Comparison of ENCODE assay signal across 16 cellular contexts in the genomic region with DNA sequence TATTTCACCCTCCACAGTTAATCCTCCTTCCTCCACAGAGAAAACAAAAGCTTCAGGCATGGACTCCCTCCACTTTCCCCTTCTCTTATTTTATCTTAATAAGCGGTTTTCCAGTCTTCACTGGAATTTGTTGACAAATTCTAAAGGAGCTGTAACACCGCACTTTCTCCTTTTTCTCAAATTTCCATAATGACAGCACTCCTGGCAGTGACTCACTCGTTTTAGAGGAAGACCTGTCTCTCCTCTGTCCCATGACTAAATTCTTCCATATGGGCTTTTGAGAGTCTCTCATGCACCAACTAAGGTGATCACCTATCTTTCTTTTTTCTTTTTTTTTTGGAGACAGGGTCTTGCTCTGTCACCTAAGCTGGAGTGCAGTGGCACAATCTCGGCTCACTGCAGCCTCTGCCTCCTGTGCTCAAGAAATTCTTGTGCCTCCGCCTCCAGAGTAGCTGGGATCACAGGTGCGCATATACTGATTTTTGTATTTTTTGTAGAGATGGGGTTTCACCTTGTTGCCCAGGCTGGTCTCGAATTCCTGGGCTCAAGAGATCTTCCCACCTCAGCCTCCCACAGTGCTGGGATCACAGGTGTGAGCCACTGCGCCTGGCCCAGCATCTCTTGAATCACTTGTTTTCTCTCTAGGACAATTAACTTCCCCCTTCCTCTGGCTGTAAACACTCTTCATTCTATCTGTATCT. TPM values are rescaled to one million over a fixed set of nuclear protein-coding genes. Genes with fewer than 3 reads are reported as not detected.
DNase-seq lines count a peak whose midpoint lies in the region; ATAC-seq, FAIRE-seq and TF ChIP-seq lines count a peak whose summit lies in the region.
"Had no signal": no experiment of that assay in that cellular context is flagged by ENCODE, and none has a peak within 500 bp of the region (broad histone marks: within the 10 kb centered on the region; RNA-seq: fewer than 3 reads in every experiment).

No MANE protein-coding gene starts in this region.

- DNase-seq in activated T-cell treated with anti-CD3 and anti-CD28 coated beads, Interleukin-2, amount 50 U/mL, for 72 hours = no peak
- DNase-seq in activated T-cell treated with anti-CD3 and anti-CD28 coated beads, Interleukin-2, amount 50 U/mL, for 48 hours = no peak
- DNase-seq in Panc1 (ENCODE audit: low read depth, low spot score) (no peak), H1 (ENCODE audit: low read depth in 1 of 2, low spot score in 2 of 2) (peak in 1 of 2 experiments; percentile 41), superior temporal gyrus (ENCODE audit: extremely low spot score) (no peak), D341Med (ENCODE audit: low spot score) (no peak), NCI-H1436 treated with DMSO at 0.1 percent for 48 hours (lab: John Stamatoyannopoulos, UW) (no peak)
- DNase-seq in stimulated activated naive CD8-positive, alpha-beta T cell treated with anti-CD3 and anti-CD28 coated beads, Interleukin-15, Interleukin-2, amounts not matched to agents 100 U/mL and 50 U/mL, for 24 hours = no peak
- DNase-seq: DND-41, NCI-H1417 treated with DMSO at 0.1 percent for 48 hours had no signal

- peaks cover 3% of the 10 kb centered on the region; the same call in 1 of the 2 replicates for H3K23me2 ChIP-seq in H1 (ENCODE audit: low read depth, low read length)

- H3K27me3 ChIP-seq in Panc1 (ENCODE audit: control insufficient read depth, insufficient read depth, low read length) (no peaks in the 10 kb centered on the region), H1 (replicated peaks in 1 of 4; ENCODE audit: control insufficient read depth in 3 of 4, extremely low read depth in 1 of 4, insufficient read depth in 3 of 4, low read length in 3 of 4) (peaks cover 0 to 2% (median under 1%) of the 10 kb centered on the region in 4 experiments; a peak in 1 of 7 replicates)

- no peaks in the 10 kb centered on the region for H3K9me3 Mint-ChIP-seq in activated T-cell treated with anti-CD3 and anti-CD28 coated beads, Interleukin-2, amount 50 U/mL, for 72 hours

- no peak for TF ChIP-seq RAD21 in H1 (IDR thresholded peaks at IDR 0.05 in 1 of 2, conservative IDR thresholded peaks at IDR 0.05 in 1 of 2; ENCODE audit: low read depth in 2 of 2, low read length in 2 of 2)

- H3K4me1 ChIP-seq in Panc1 (ENCODE audit: control insufficient read depth, insufficient read depth, low read length) = peaks cover 18% of the 10 kb centered on the region
- H3K4me1 ChIP-seq in H1 (replicated peaks in 1 of 4; ENCODE audit: control insufficient read depth in 3 of 4, insufficient read depth in 4 of 4, low read length in 3 of 4) = peaks cover 0 to 8% (median 3%) of the 10 kb centered on the region in 4 experiments; a peak in 4 of 7 replicates
- H3K4me1 ChIP-seq: prostate gland had no signal

- no peak overlapping the region for H2BK15ac ChIP-seq in H1 (ENCODE audit: low read length)

- no peak overlapping the region for H2AFZ ChIP-seq in H1 (ENCODE audit: low read length)

- no peak overlapping the region for H2AK5ac ChIP-seq in H1 (ENCODE audit: low read depth, low read length)

- peak overlapping the region; percentile 52 to 60 for H3K4me3 Mint-ChIP-seq in activated T-cell treated with anti-CD3 and anti-CD28 coated beads, Interleukin-2, amount 50 U/mL, for 72 hours

- H4K5ac ChIP-seq in H1 (ENCODE audit: insufficient read length, low read depth, low read length) = no peak overlapping the region

- no TSS peak for BruUV-seq in Panc1 (replicated peaks; lab: Mats Ljungman, UMichigan)

- in situ Hi-C loops in Panc1 (cut with HindIII; ENCODE audit: low pct_unique_long_range_greater_than_20kb, low sequenced_read_pairs) = no loop called here

- H3K79me1 ChIP-seq in H1 (ENCODE audit: low read depth, low read length) = no peaks in the 10 kb centered on the region

- no peak overlapping the region for H3K18ac ChIP-seq in H1 (ENCODE audit: extremely low read depth, low read length)

- no peaks in the 10 kb centered on the region for H3K9me3 ChIP-seq in Panc1 (ENCODE audit: control insufficient read depth, insufficient read depth, low read depth, low read length)
- H3K9me3 ChIP-seq in H1 (ENCODE audit: insufficient read depth in 2 of 2, low read depth in 1 of 2, low read length in 1 of 2) = no peaks in the 10 kb centered on the region
- H3K9me3 ChIP-seq: prostate gland had no signal

- peak overlapping the region; percentile 61; the same call in 1 of the 2 replicates for H2BK20ac ChIP-seq in H1 (ENCODE audit: low read length)

- no peak overlapping the region for H3K14ac ChIP-seq in H1 (ENCODE audit: insufficient read length)

- 0 out of 4 replicates have a peak overlapping the region, but pooled peaks of 1 of the 2 experiments have one; percentile 3 for H3K4me2 ChIP-seq in H1 (ENCODE audit: insufficient read depth in 1 of 2, low read depth in 2 of 2, low read length in 2 of 2)

- no peak overlapping the region for H3K4ac ChIP-seq in H1 (replicated peaks; ENCODE audit: insufficient read length, low read depth, low read length)

- H3K36me3 ChIP-seq in Panc1 (ENCODE audit: control insufficient read depth, insufficient read depth, low read length) = no peaks in the 10 kb centered on the region
- H3K36me3 ChIP-seq in H1 (ENCODE audit: control insufficient read depth in 2 of 4, insufficient read depth in 4 of 4, low read length in 3 of 4) = no peaks in the 10 kb centered on the region
- H3K36me3 ChIP-seq: prostate gland had no signal

- no peak overlapping the region for H3K56ac ChIP-seq in H1 (replicated peaks; ENCODE audit: insufficient read length, low read depth, low read length)

- POLR2A ChIA-PET in Panc1 (lab: Charles Lee) (interaction anchor here (0.6 kb wide), 1 partner anchor 52 kb away, joined by 3 read pairs; no protein-coding TSS in a partner anchor), H1 (lab: Charles Lee; ENCODE audit: partially characterized antibody) (interaction anchor here (0.9 to 1.8 kb wide), 6 partner anchors 11 to 186 kb away, joined by 3 to 6 read pairs (median 4); a partner anchor contains a TSS)

- H3K4me1 Mint-ChIP-seq in activated T-cell treated with anti-CD3 and anti-CD28 coated beads, Interleukin-2, amount 50 U/mL, for 72 hours (ENCODE audit: low read depth) = peaks cover 56% of the 10 kb centered on the region

- TF ChIP-seq CTCF in Panc1 (IDR thresholded peaks at IDR 0.05) (no peak), H1 (IDR thresholded peaks at IDR 0.05; ENCODE audit: control extremely low read depth in 1 of 3, insufficient read depth in 1 of 3, low read depth in 1 of 3, low read length in 3 of 3) (no peak)

- no peak overlapping the region for H4K8ac ChIP-seq in H1 (ENCODE audit: extremely low read depth, insufficient read depth, low read length)

- H3K9ac ChIP-seq in H1 (replicated peaks in 1 of 4; ENCODE audit: extremely low read depth in 1 of 4, low read depth in 3 of 4, low read length in 3 of 4) = no peak overlapping the region

- H3K27ac Mint-ChIP-seq in activated T-cell treated with anti-CD3 and anti-CD28 coated beads, Interleukin-2, amount 50 U/mL, for 72 hours = peak overlapping the region; percentile 63

- TF ChIP-seq POLR2A in H1 (IDR thresholded peaks at IDR 0.05; ENCODE audit: control extremely low read depth in 1 of 2, low read depth in 2 of 2, low read length in 2 of 2) = no peak

- no peak for FAIRE-seq in H1 (lab: Jason Lieb, UNC)
- FAIRE-seq: GM12891 had no signal

- H3K79me2 ChIP-seq in H1 (ENCODE audit: control insufficient read depth in 1 of 2, insufficient read depth in 2 of 2, low read length in 2 of 2) = no peaks in the 10 kb centered on the region

- H2BK5ac ChIP-seq in H1 (ENCODE audit: low read depth, low read length) = no peak overlapping the region

- ATAC-seq in activated T-cell treated with anti-CD3 and anti-CD28 coated beads, Interleukin-2, amount 50 U/mL, for 72 hours (replicated peaks in 1 of 2) = peak; percentile 14 to 16
- no peak for ATAC-seq in Panc1
- ATAC-seq in stimulated activated naive CD8-positive, alpha-beta T cell treated with anti-CD3 and anti-CD28 coated beads, Interleukin-15, Interleukin-2, amounts not matched to agents 100 U/mL and 50 U/mL, for 24 hours = peak; percentile 19

- H2BK120ac ChIP-seq in H1 (replicated peaks; ENCODE audit: low read depth, low read length) = no peak overlapping the region

- intact Hi-C loops in Panc1 (cut with micrococcal nuclease; ENCODE audit: unreplicated experiment) = loop anchor here (10.0 kb wide), 2 partner anchors 47 to 63 kb away; a partner anchor contains a TSS

- no peaks in the 10 kb centered on the region for H3K27me3 Mint-ChIP-seq in activated T-cell treated with anti-CD3 and anti-CD28 coated beads, Interleukin-2, amount 50 U/mL, for 72 hours (ENCODE audit: low read depth)

- no peak for TF ChIP-seq EP300 in H1 (IDR thresholded peaks at IDR 0.05; ENCODE audit: borderline replicate concordance in 1 of 2, low read depth in 2 of 2, low read length in 2 of 2)

- WGBS in H1 (ENCODE audit: extremely low coverage in 1 of 2, insufficient coverage in 1 of 2, insufficient read length in 1 of 2, insufficient replicate concordance in 2 of 2, low coverage in 1 of 2, low lambda C conversion rate in 2 of 2, missing lambda C conversion rate in 1 of 2), 2 experiments = 71% methylated on average over 8 of the region's 8 CpGs; no CpG with 5 or more reads in 1 of the 2 experiments

- peak overlapping the region; percentile 55 for H4K91ac ChIP-seq in H1 (replicated peaks; ENCODE audit: insufficient read length, low read length)

- 0 out of 2 replicates have a peak overlapping the region, but pooled peaks have one; percentile 50 for H2BK12ac ChIP-seq in H1 (ENCODE audit: low read depth, low read length)

- no peak overlapping the region for H3K23ac ChIP-seq in H1 (ENCODE audit: insufficient read length)

- CTCF ChIA-PET in Panc1 (lab: Charles Lee) = no interaction called here
- CTCF ChIA-PET in H1 (lab: Charles Lee; ENCODE audit: partially characterized antibody) = interaction anchor here (0.7 to 2.4 kb wide), 3 partner anchors 8 to 52 kb away, joined by 3 to 7 read pairs (median 4); a partner anchor contains a TSS

- no peak overlapping the region for H3K4me3 ChIP-seq in Panc1 (ENCODE audit: low read depth in 2 of 2, low read length in 2 of 2)
- no peak overlapping the region for H3K4me3 ChIP-seq in H1 (ENCODE audit: extremely low read depth in 1 of 4, insufficient read depth in 2 of 4, low read depth in 3 of 4, low read length in 4 of 4)
- H3K4me3 ChIP-seq: prostate gland had no signal

- no peaks in the 10 kb centered on the region for H4K20me1 ChIP-seq in H1 (replicated peaks in 1 of 2; ENCODE audit: control insufficient read depth in 1 of 2, insufficient read depth in 2 of 2, low read length in 2 of 2)

- H3K36me3 Mint-ChIP-seq in activated T-cell treated with anti-CD3 and anti-CD28 coated beads, Interleukin-2, amount 50 U/mL, for 72 hours (ENCODE audit: insufficient read depth in 2 of 2) = no peaks in the 10 kb centered on the region

- peak overlapping the region; percentile 1; the same call in 1 of the 2 replicates for H3K27ac ChIP-seq in Panc1 (ENCODE audit: low read length)
- no peak overlapping the region for H3K27ac ChIP-seq in H1 (ENCODE audit: low read depth, low read length)
- H3K27ac ChIP-seq: prostate gland had no signal

RNA-seq across cellular contexts. Expression of a gene that starts 7.7 kb away (rescaled TPM):
- 1 to 10 TPM; 1.8 to 3.7 TPM for total RNA-seq in activated T-cell treated with anti-CD3 and anti-CD28 coated beads, Interleukin-2, amount 50 U/mL, for 72 hours
- total RNA-seq in Panc1 (2021; ENCODE audit: unreplicated experiment) = 1.3 TPM
- 1.6 TPM for polyA plus RNA-seq in Panc1 (2012; ENCODE audit: insufficient read length)
- total RNA-seq in H1 (2021; fragmentation: NEBNext Ultra II Directional; extraction: Animal tissue kit (Norgen Biotek cat#: 25700)) = 0.22 and 0.44 TPM in 2 replicates
- 2.0 and 2.9 TPM in 2 replicates for polyA plus RNA-seq in H1 (2011; rRNA removed)
- 1.5 TPM for polyA plus RNA-seq in H1 (2011; cell fraction: cytosol; rRNA removed)
- 4.1 TPM for polyA plus RNA-seq in H1 (2011; cell fraction: nucleus; rRNA removed)
- 0.84 to 1.6 TPM (median 1.5 TPM) in 4 replicates for polyA plus RNA-seq in H1 (2012, experiment 1 of 2)
- 0.92 TPM for polyA plus RNA-seq in H1 (2012, experiment 2 of 2)
- 0.73 TPM for polyA plus RNA-seq in H1 (2013, experiment 1 of 2)
- 0.29 TPM for polyA plus RNA-seq in H1 (2013, experiment 2 of 2)
- polyA minus RNA-seq in H1 (2011; rRNA and poly(A)+ RNA removed) = 1.9 and 2.5 TPM in 2 replicates
- polyA minus RNA-seq in H1 (2011; cell fraction: cytosol; rRNA and poly(A)+ RNA removed) = 0.29 TPM
- 1.00 TPM for polyA minus RNA-seq in H1 (2011; cell fraction: nucleus; rRNA and poly(A)+ RNA removed)
- total RNA-seq: fibroblast of villous mesenchyme, NCI-H460 had no signal

RNA-seq across cellular contexts. Expression of a gene that starts 50.5 kb away (rescaled TPM):
- total RNA-seq in activated T-cell treated with anti-CD3 and anti-CD28 coated beads, Interleukin-2, amount 50 U/mL, for 72 hours = not detected
- total RNA-seq in Panc1 (2021; ENCODE audit: unreplicated experiment) = not detected
- polyA plus RNA-seq in Panc1 (2012; ENCODE audit: insufficient read length) = 1.1 TPM
- 3.0 and 3.5 TPM in 2 replicates for total RNA-seq in H1 (2021; fragmentation: NEBNext Ultra II Directional; extraction: Animal tissue kit (Norgen Biotek cat#: 25700))
- 5.9 and 11.1 TPM in 2 replicates for polyA plus RNA-seq in H1 (2011; rRNA removed)
- polyA plus RNA-seq in H1 (2011; cell fraction: cytosol; rRNA removed) = 6.0 TPM
- polyA plus RNA-seq in H1 (2011; cell fraction: nucleus; rRNA removed) = 3.6 TPM
- 2.5 to 6.9 TPM (median 3.8 TPM) in 4 replicates for polyA plus RNA-seq in H1 (2012, experiment 1 of 2)
- 13.3 TPM for polyA plus RNA-seq in H1 (2012, experiment 2 of 2)
- polyA plus RNA-seq in H1 (2013, experiment 1 of 2) = 2.0 TPM
- polyA plus RNA-seq in H1 (2013, experiment 2 of 2) = 1.6 TPM
- polyA minus RNA-seq in H1 (2011; rRNA and poly(A)+ RNA removed) = 0.56 TPM in 1 of 2 replicates, not detected in the other
- polyA minus RNA-seq in H1 (2011; cell fraction: cytosol; rRNA and poly(A)+ RNA removed) = not detected
- polyA minus RNA-seq in H1 (2011; cell fraction: nucleus; rRNA and poly(A)+ RNA removed) = not detected
- total RNA-seq: fibroblast of villous mesenchyme; mucosa of gallbladder; NCI-H460; prostate gland; T-helper 1 cell treated with Interleukin-12 subunit alpha and Interleukin-12 subunit beta and Interleukin-4 antibody, amounts not matched to agents 30 ng/mL and 1 ng/mL, for 36 hours had no signal

RNA-seq across cellular contexts. Expression of a gene that starts 53.6 kb away (rescaled TPM):
- total RNA-seq in activated T-cell treated with anti-CD3 and anti-CD28 coated beads, Interleukin-2, amount 50 U/mL, for 72 hours = under 1 TPM in 1 of 2 donors, not detected in 1; 0.05 TPM
- 0.08 TPM for total RNA-seq in Panc1 (2021; ENCODE audit: unreplicated experiment)
- 0.10 TPM for polyA plus RNA-seq in Panc1 (2012; ENCODE audit: insufficient read length)
- total RNA-seq in H1 (2021; fragmentation: NEBNext Ultra II Directional; extraction: Animal tissue kit (Norgen Biotek cat#: 25700)) = 1.3 and 2.1 TPM in 2 replicates
- 0.57 and 0.97 TPM in 2 replicates for polyA plus RNA-seq in H1 (2011; rRNA removed)
- polyA plus RNA-seq in H1 (2011; cell fraction: cytosol; rRNA removed) = 0.58 TPM
- 1.3 TPM for polyA plus RNA-seq in H1 (2011; cell fraction: nucleus; rRNA removed)
- polyA plus RNA-seq in H1 (2012, experiment 1 of 2) = 0.84 to 1.6 TPM (median 1.1 TPM) in 4 replicates
- 0.38 TPM for polyA plus RNA-seq in H1 (2012, experiment 2 of 2)
- polyA plus RNA-seq in H1 (2013, experiment 1 of 2) = 0.28 TPM
- polyA plus RNA-seq in H1 (2013, experiment 2 of 2) = 0.26 TPM
- polyA minus RNA-seq in H1 (2011; rRNA and poly(A)+ RNA removed) = 0.57 and 0.93 TPM in 2 replicates
- polyA minus RNA-seq in H1 (2011; cell fraction: cytosol; rRNA and poly(A)+ RNA removed) = 2.1 TPM
- 0.50 TPM for polyA minus RNA-seq in H1 (2011; cell fraction: nucleus; rRNA and poly(A)+ RNA removed)
- total RNA-seq: fibroblast of villous mesenchyme; T-helper 1 cell treated with Interleukin-12 subunit alpha and Interleukin-12 subunit beta and Interleukin-4 antibody, amounts not matched to agents 30 ng/mL and 1 ng/mL, for 36 hours had no signal
